ENCODE assay signal across 22 cellular contexts in the genomic region with DNA sequence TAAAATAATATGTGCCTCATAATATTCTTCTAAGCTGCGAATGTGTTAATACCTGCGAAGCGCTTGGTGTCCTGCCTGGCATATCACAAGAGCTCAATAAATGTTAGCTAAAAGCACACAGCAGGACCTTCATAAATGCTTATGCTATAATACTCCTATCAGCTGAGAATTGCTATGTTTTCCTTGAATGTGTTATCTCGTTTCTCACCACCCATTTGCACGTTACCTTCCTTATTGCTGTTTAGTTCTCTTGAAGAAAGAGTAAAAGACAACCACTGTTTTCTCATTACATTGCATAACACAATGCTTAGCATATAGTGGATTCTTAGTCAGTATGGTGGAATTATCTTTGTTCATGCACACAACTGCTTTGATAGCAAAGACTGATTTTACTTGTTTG.
"Had no signal": no experiment of that assay in that cellular context is flagged by ENCODE, and none has a peak within 500 bp of the region (broad histone marks: within the 10 kb centered on the region; RNA-seq: fewer than 3 reads in every experiment).

No MANE protein-coding gene starts in this region.

- H3K4me2 ChIP-seq: SK-N-SH had no signal

- FAIRE-seq: HepG2 had no signal

- H3K9ac ChIP-seq: SK-N-SH had no signal

- H3K27ac ChIP-seq: RWPE1 had no signal

- H3K36me3 ChIP-seq: MG63 had no signal

- DNase-seq: IMR-90, Karpas-422, KG1, MG63, NCI-H1092, NCI-H1105 treated with DMSO at 0.1 percent for 48 hours, NCI-H1417 treated with DMSO at 0.1 percent for 48 hours, NCI-H146, NCI-H1694 treated with DMSO at 0.1 percent for 48 hours, NCI-H1930, NCI-H2081 treated with DMSO at 0.1 percent for 48 hours, NCI-H2171, NCI-H226, NCI-H446, NCI-H510A, NCI-H524 treated with DMSO at 0.1 percent for 48 hours, NCI-H69, NCI-H774, SHP77, SK-N-SH had no signal

- ATAC-seq: HepG2 had no signal

- H3K27me3 ChIP-seq: MG63 had no signal

- H3K4me3 ChIP-seq: MG63 had no signal

- H3K9me3 ChIP-seq: MG63, SK-N-SH had no signal
